Comparison of ENCODE assay signal across 27 cellular contexts in genomic region chr5:112795342-112795741, GRCh38. TPM values are rescaled to one million over a fixed set of nuclear protein-coding genes. Genes with fewer than 3 reads are reported as not detected.
DNase-seq lines count a peak whose midpoint lies in the region; ATAC-seq, FAIRE-seq and TF ChIP-seq lines count a peak whose summit lies in the region.
"Had no signal": no experiment of that assay in that cellular context is flagged by ENCODE, and none has a peak within 500 bp of the region (broad histone marks: within the 10 kb centered on the region; RNA-seq: fewer than 3 reads in every experiment).

No MANE protein-coding gene starts in this region.

- TF ChIP-seq CTCF in Caco-2 (IDR thresholded peaks at IDR 0.05; ENCODE audit: insufficient read depth in 1 of 2, low read depth in 1 of 2, low read length in 1 of 2, severe bottlenecking in 1 of 2, unreplicated experiment in 1 of 2), result no peak
- no peak for TF ChIP-seq CTCF in OCI-LY7 (conservative IDR thresholded peaks at IDR 0.05; ENCODE audit: low read length)
- no peak for TF ChIP-seq CTCF in vagina (IDR thresholded peaks at IDR 0.05)
- TF ChIP-seq CTCF in pancreas (IDR thresholded peaks at IDR 0.05), result no peak
- TF ChIP-seq CTCF in GM13976 (IDR thresholded peaks at IDR 0.05; ENCODE audit: borderline replicate concordance, control extremely low read depth, extremely low read depth, insufficient read depth, missing control alignments), result no peak

- H3K4me3 ChIP-seq in Caco-2 (ENCODE audit: low read depth, low read length) (no peak overlapping the region), OCI-LY7 (ENCODE audit: low read depth, low read length, poor library complexity, severe bottlenecking) (peak overlapping the region; percentile 54), vagina (no peak overlapping the region), pancreas (no peak overlapping the region)
- H3K4me3 ChIP-seq: colonic mucosa, esophagus muscularis mucosa, Peyer's patch had no signal

- ATAC-seq in naive B cell (ENCODE audit: low read depth in 2 of 2) (no peak), pancreas (no peak)
- ATAC-seq: HepG2; left lobe of liver; naive thymus-derived CD4-positive, alpha-beta T cell; stimulated activated naive CD8-positive, alpha-beta T cell treated with anti-CD3 and anti-CD28 coated beads, Interleukin-15, amount 100 ng/mL, for 72 hours had no signal

- BruUV-seq in Caco-2 (replicated peaks; lab: Mats Ljungman, UMichigan) (no TSS peak), OCI-LY7 (replicated peaks; lab: Mats Ljungman, UMichigan) (no TSS peak)

- peak overlapping the region; percentile 45 for H3K27ac Mint-ChIP-seq in Caco-2 (ENCODE audit: unreplicated experiment)
- peak overlapping the region; percentile 68 for H3K27ac Mint-ChIP-seq in dendritic cell treated with granulocyte-macrophage colony-stimulating factor and Interleukin-4, amounts not matched to agents 40 ng/mL and 50 ng/mL, for 4 days
- H3K27ac Mint-ChIP-seq in naive B cell, result peak overlapping the region; percentile 14 to 88 (median 62)
- H3K27ac Mint-ChIP-seq: activated CD4-positive, alpha-beta memory T cell treated with anti-CD3 and anti-CD28 coated beads for 36 hours; activated naive CD8-positive, alpha-beta T cell; activated T-helper 2 cell treated with anti-CD3 and anti-CD28 coated beads, Interferon-gamma antibody, Interleukin-2, Interleukin-4, amounts not matched to agents 10 μg/mL and 5 μg/mL and 100 μg/mL, durations not matched to agents 14 hours and 24 hours and 36 hours had no signal

- intact Hi-C loops in Caco-2 (cut with micrococcal nuclease; ENCODE audit: unreplicated experiment) (no loop called here), OCI-LY7 (cut with micrococcal nuclease; ENCODE audit: unreplicated experiment) (loop anchor here (10.0 kb wide), 1 partner anchor 129 kb away; the partner anchor contains the start of gene REEP5), vagina (cut with DNase I) (no loop called here), pancreas (cut with DNase I) (no loop called here)
- intact Hi-C loops in dendritic cell treated with granulocyte-macrophage colony-stimulating factor and Interleukin-4, amounts not matched to agents 40 ng/mL and 50 ng/mL, for 4 days (cut with micrococcal nuclease), result loop anchor here (10.0 kb wide), 1 partner anchor 769 kb away; no protein-coding TSS in a partner anchor

- H3K79me2 ChIP-seq in OCI-LY7 (ENCODE audit: insufficient read depth, low read depth, low read length), result peaks cover 13% of the 10 kb centered on the region; the same call in 1 of the 2 replicates

- peak overlapping the region; percentile 88 for H3K27ac ChIP-seq in OCI-LY7 (ENCODE audit: low read depth, low read length, poor library complexity, severe bottlenecking)
- H3K27ac ChIP-seq in vagina, result no peak overlapping the region
- no peak overlapping the region for H3K27ac ChIP-seq in pancreas
- H3K27ac ChIP-seq: colonic mucosa, esophagus muscularis mucosa, Peyer's patch had no signal

- H3K36me3 ChIP-seq in Caco-2 (ENCODE audit: control insufficient read depth, insufficient read depth, low read length) (peaks cover 1% of the 10 kb centered on the region; the same call in 1 of the 2 replicates), OCI-LY7 (ENCODE audit: insufficient read depth, low read length) (peaks cover 52% of the 10 kb centered on the region), vagina (peaks cover 0 to 28% of the 10 kb centered on the region in 2 donors), pancreas (peaks cover 0 to 10% (median 0%) of the 10 kb centered on the region in 3 donors)
- H3K36me3 ChIP-seq: colonic mucosa had no signal

- 67 to 78% methylated on average over 3 of the region's 3 CpGs for WGBS in pancreas, 2 donors

- H3K36me3 Mint-ChIP-seq in Caco-2 (ENCODE audit: insufficient read depth, unreplicated experiment), result peaks cover 28% of the 10 kb centered on the region
- peaks cover 83% of the 10 kb centered on the region for H3K36me3 Mint-ChIP-seq in dendritic cell treated with granulocyte-macrophage colony-stimulating factor and Interleukin-4, amounts not matched to agents 40 ng/mL and 50 ng/mL, for 4 days (ENCODE audit: low read depth)
- peaks cover 22 to 34% of the 10 kb centered on the region in 2 donors for H3K36me3 Mint-ChIP-seq in naive B cell

- POLR2A ChIA-PET in Caco-2 (lab: Charles Lee) (interaction anchor here (0.6 kb wide), 1 partner anchor 65 kb away, joined by 3 read pairs; no protein-coding TSS in a partner anchor), OCI-LY7 (lab: Charles Lee) (interaction anchor here (0.7 to 1.3 kb wide), 4 partner anchors 24 to 101 kb away, joined by 3 to 4 read pairs (median 4); no protein-coding TSS in a partner anchor)

- H3K4me1 ChIP-seq in Caco-2, result peaks cover 29% of the 10 kb centered on the region
- peaks cover 36% of the 10 kb centered on the region for H3K4me1 ChIP-seq in OCI-LY7 (ENCODE audit: insufficient read depth, low read length, poor library complexity, severe bottlenecking)
- no peaks in the 10 kb centered on the region for H3K4me1 ChIP-seq in vagina
- H3K4me1 ChIP-seq in pancreas, result no peaks in the 10 kb centered on the region
- H3K4me1 ChIP-seq: BE2C, colonic mucosa, esophagus muscularis mucosa, Peyer's patch had no signal

- H4K20me1 ChIP-seq in OCI-LY7 (ENCODE audit: insufficient read depth, low read length), result no peaks in the 10 kb centered on the region

- H3K4me3 Mint-ChIP-seq in Caco-2 (ENCODE audit: unreplicated experiment), result peak overlapping the region; percentile 42
- no peak overlapping the region for H3K4me3 Mint-ChIP-seq in dendritic cell treated with granulocyte-macrophage colony-stimulating factor and Interleukin-4, amounts not matched to agents 40 ng/mL and 50 ng/mL, for 4 days
- H3K4me3 Mint-ChIP-seq in naive B cell, result peak overlapping the region in 6 of 8 donors; percentile 22 to 84 (median 42)
- H3K4me3 Mint-ChIP-seq: activated CD4-positive, alpha-beta memory T cell treated with anti-CD3 and anti-CD28 coated beads for 36 hours; activated naive CD8-positive, alpha-beta T cell; naive thymus-derived CD4-positive, alpha-beta T cell; stimulated activated naive CD8-positive, alpha-beta T cell treated with anti-CD3 and anti-CD28 coated beads, Interleukin-15, amount 100 ng/mL, for 72 hours had no signal

- H3K9me2 ChIP-seq in OCI-LY7 (ENCODE audit: insufficient read depth, low read length), result no peaks in the 10 kb centered on the region

- H2AFZ ChIP-seq in OCI-LY7 (ENCODE audit: low read length), result peak overlapping the region; percentile 29; the same call in 1 of the 2 replicates

- TF ChIP-seq POLR2A in vagina (IDR thresholded peaks at IDR 0.05), result no peak

- DNase-seq in Caco-2, result no peak
- no peak for DNase-seq in OCI-LY7 (ENCODE audit: low spot score)
- no peak for DNase-seq in naive B cell
- no peak for DNase-seq in activated CD4-positive, CD25-positive, alpha-beta regulatory T cell treated with anti-CD3 and anti-CD28 coated beads, Interleukin-2, amount 50 U/mL, for 72 hours
- DNase-seq in vagina (ENCODE audit: extremely low spot score in 2 of 2), result no peak
- no peak for DNase-seq in pancreas
- no peak for DNase-seq in GM13976 (ENCODE audit: low spot score)
- DNase-seq: activated CD4-positive, alpha-beta memory T cell treated with anti-CD3 and anti-CD28 coated beads for 36 hours; anterior cingulate cortex; BE2C; colonic mucosa; effector memory CD4-positive, alpha-beta T cell; foreskin melanocyte; GDM1; naive thymus-derived CD4-positive, alpha-beta T cell; NCI-H1694; NCI-H524 treated with DMSO at 0.1 percent for 48 hours; occipital lobe; Peyer's patch; SHP77 treated with DMSO at 0.1 percent for 48 hours; stimulated activated naive CD8-positive, alpha-beta T cell treated with anti-CD3 and anti-CD28 coated beads, Interleukin-15, amount 100 ng/mL, for 72 hours had no signal

- H3K27me3 ChIP-seq in Caco-2 (replicated peaks; ENCODE audit: control insufficient read depth, insufficient read depth, low read length) (no peaks in the 10 kb centered on the region), vagina (no peaks in the 10 kb centered on the region), pancreas (no peaks in the 10 kb centered on the region)
- H3K27me3 ChIP-seq: BE2C, colonic mucosa, esophagus muscularis mucosa, Peyer's patch had no signal

- no peaks in the 10 kb centered on the region for H3K9me3 ChIP-seq in Caco-2
- no peaks in the 10 kb centered on the region; the same call in 1 of the 2 replicates for H3K9me3 ChIP-seq in OCI-LY7 (ENCODE audit: low read length)
- no peaks in the 10 kb centered on the region for H3K9me3 ChIP-seq in vagina
- H3K9me3 ChIP-seq in pancreas, result no peaks in the 10 kb centered on the region
- H3K9me3 ChIP-seq: BE2C, colonic mucosa, esophagus muscularis mucosa, Peyer's patch had no signal

- in situ Hi-C loops in GM13976 (cut with MboI; ENCODE audit: low sequenced_read_pairs, unreplicated experiment), result no loop called here

- peaks cover 34% of the 10 kb centered on the region for H3K4me1 Mint-ChIP-seq in Caco-2 (ENCODE audit: low read depth, unreplicated experiment)
- H3K4me1 Mint-ChIP-seq in dendritic cell treated with granulocyte-macrophage colony-stimulating factor and Interleukin-4, amounts not matched to agents 40 ng/mL and 50 ng/mL, for 4 days (ENCODE audit: low read depth), result peaks cover 8% of the 10 kb centered on the region
- peaks cover 28 to 57% (median 50%) of the 10 kb centered on the region in 3 donors for H3K4me1 Mint-ChIP-seq in naive B cell
- H3K4me1 Mint-ChIP-seq: stimulated activated naive CD8-positive, alpha-beta T cell treated with anti-CD3 and anti-CD28 coated beads, Interleukin-15, amount 100 ng/mL, for 72 hours had no signal

- FAIRE-seq in pancreas (lab: Jason Lieb, UNC), result no peak
- FAIRE-seq: HepG2 had no signal

- peak overlapping the region; percentile 56 for H3K4me2 ChIP-seq in OCI-LY7 (ENCODE audit: low read length)

- H3K27me3 Mint-ChIP-seq in Caco-2 (ENCODE audit: insufficient read depth, unreplicated experiment), result no peaks in the 10 kb centered on the region
- no peaks in the 10 kb centered on the region for H3K27me3 Mint-ChIP-seq in dendritic cell treated with granulocyte-macrophage colony-stimulating factor and Interleukin-4, amounts not matched to agents 40 ng/mL and 50 ng/mL, for 4 days
- no peaks in the 10 kb centered on the region for H3K27me3 Mint-ChIP-seq in naive B cell
- H3K27me3 Mint-ChIP-seq: activated CD4-positive, alpha-beta memory T cell treated with anti-CD3 and anti-CD28 coated beads for 36 hours; activated naive CD8-positive, alpha-beta T cell; naive thymus-derived CD4-positive, alpha-beta T cell; stimulated activated naive CD8-positive, alpha-beta T cell treated with anti-CD3 and anti-CD28 coated beads, Interleukin-15, amount 100 ng/mL, for 72 hours had no signal

- H3K9me3 Mint-ChIP-seq in Caco-2 (ENCODE audit: unreplicated experiment) (no peaks in the 10 kb centered on the region), naive B cell (no peaks in the 10 kb centered on the region)
- H3K9me3 Mint-ChIP-seq in dendritic cell treated with granulocyte-macrophage colony-stimulating factor and Interleukin-4, amounts not matched to agents 40 ng/mL and 50 ng/mL, for 4 days, result no peaks in the 10 kb centered on the region
- H3K9me3 Mint-ChIP-seq: activated CD4-positive, alpha-beta memory T cell treated with anti-CD3 and anti-CD28 coated beads for 36 hours; activated T-helper 2 cell treated with anti-CD3 and anti-CD28 coated beads, Interferon-gamma antibody, Interleukin-2, Interleukin-4, amounts not matched to agents 10 μg/mL and 5 μg/mL and 100 μg/mL, durations not matched to agents 14 hours and 24 hours and 36 hours; naive thymus-derived CD4-positive, alpha-beta T cell; stimulated activated naive CD8-positive, alpha-beta T cell treated with anti-CD3 and anti-CD28 coated beads, Interleukin-15, amount 100 ng/mL, for 72 hours had no signal

- CTCF ChIA-PET in Caco-2 (lab: Charles Lee) (no interaction called here), OCI-LY7 (lab: Charles Lee; ENCODE audit: unreplicated experiment) (interaction anchor here (0.6 kb wide), 1 partner anchor 454 kb away, joined by 4 read pairs; no protein-coding TSS in a partner anchor)

RNA-seq across cellular contexts. Expression of gene APC, which starts 57.7 kb away (rescaled TPM):
- 27.5 and 28.6 TPM in 2 replicates for total RNA-seq in Caco-2 (2022)
- total RNA-seq in OCI-LY7 (2014; rRNA removed; shearing (Covaris generic)), result 33.1 and 41.4 TPM in 2 replicates
- total RNA-seq in OCI-LY7 (2022), result 34.8 and 35.9 TPM in 2 replicates
- polyA plus RNA-seq in naive B cell (ENCODE audit: low read depth in 6 of 6), result 10 to 100 TPM; 18.3 to 47.4 (median 23.9) TPM
- total RNA-seq in vagina, result 92.8 TPM
- 10 to 100 TPM; 11.7 to 24.0 (median 16.5) TPM for total RNA-seq in pancreas
- 1 to 10 TPM; 4.2 to 4.3 TPM for polyA plus RNA-seq in pancreas

Comparison
In these comparisons a context has a peak if more than half of its experiments do, and no peak if none do; other contexts are left out.
1. intact Hi-C loops: an anchor here in OCI-LY7 (10.0 kb wide) and dendritic cell treated with granulocyte-macrophage colony-stimulating factor and Interleukin-4, amounts not matched to agents 40 ng/mL and 50 ng/mL, for 4 days (10.0 kb wide); none called in Caco-2, vagina and pancreas.